In genomic region chr11:9755561-9755960, GRCh38 we compare ENCODE assay signal across 15 cellular contexts.
DNase-seq lines count a peak whose midpoint lies in the region; ATAC-seq and TF ChIP-seq lines count a peak whose summit lies in the region.
"Had no signal": no experiment of that assay in that cellular context is flagged by ENCODE, and none has a peak within 500 bp of the region (broad histone marks: within the 10 kb centered on the region; RNA-seq: fewer than 3 reads in every experiment).

No MANE protein-coding gene starts in this region.

- TF ChIP-seq EP300 in tibial nerve (IDR thresholded peaks at IDR 0.05): no peak

- TF ChIP-seq CTCF in WTC11 (IDR thresholded peaks at IDR 0.05): no peak
- TF ChIP-seq CTCF in foreskin keratinocyte (conservative IDR thresholded peaks at IDR 0.05): no peak
- no peak for TF ChIP-seq CTCF in tibial nerve (IDR thresholded peaks at IDR 0.05)
- TF ChIP-seq CTCF in type B pancreatic cell (conservative IDR thresholded peaks at IDR 0.05): no peak

- peak overlapping the region; percentile 98 for H3K27ac ChIP-seq in foreskin keratinocyte
- peak overlapping the region in 3 of 4 donors; percentile 12 to 57 (median 36) for H3K27ac ChIP-seq in tibial nerve
- H3K27ac ChIP-seq: thoracic aorta had no signal

- no peaks in the 10 kb centered on the region for H3K27me3 Mint-ChIP-seq in activated naive CD8-positive, alpha-beta T cell treated with anti-CD3 and anti-CD28 coated beads for 36 hours
- no peaks in the 10 kb centered on the region for H3K27me3 Mint-ChIP-seq in activated naive CD8-positive, alpha-beta T cell treated with anti-CD3 and anti-CD28 coated beads, Interleukin-2, amount 50 U/mL, for 24 hours
- 0 out of 2 replicates have a peak, but pooled peaks cover 3% of the 10 kb centered on the region for H3K27me3 Mint-ChIP-seq in WTC11 (ENCODE audit: low read depth)
- no peaks in the 10 kb centered on the region for H3K27me3 Mint-ChIP-seq in type B pancreatic cell
- H3K27me3 Mint-ChIP-seq: naive thymus-derived CD4-positive, alpha-beta T cell had no signal

- no peak overlapping the region for H3K4me3 Mint-ChIP-seq in activated naive CD8-positive, alpha-beta T cell treated with anti-CD3 and anti-CD28 coated beads for 36 hours
- no peak overlapping the region for H3K4me3 Mint-ChIP-seq in activated naive CD8-positive, alpha-beta T cell treated with anti-CD3 and anti-CD28 coated beads, Interleukin-2, amount 50 U/mL, for 24 hours
- H3K4me3 Mint-ChIP-seq in WTC11 (no peak overlapping the region), type B pancreatic cell (no peak overlapping the region)

- H3K27me3 ChIP-seq in foreskin keratinocyte: no peaks in the 10 kb centered on the region
- no peaks in the 10 kb centered on the region for H3K27me3 ChIP-seq in tibial nerve

- peaks cover 45% of the 10 kb centered on the region for H3K4me1 Mint-ChIP-seq in activated naive CD8-positive, alpha-beta T cell treated with anti-CD3 and anti-CD28 coated beads for 36 hours
- H3K4me1 Mint-ChIP-seq in activated naive CD8-positive, alpha-beta T cell treated with anti-CD3 and anti-CD28 coated beads, Interleukin-2, amount 50 U/mL, for 24 hours: peaks cover 59% of the 10 kb centered on the region
- H3K4me1 Mint-ChIP-seq in WTC11 (peaks cover 39% of the 10 kb centered on the region), type B pancreatic cell (ENCODE audit: unreplicated experiment) (peaks cover 33% of the 10 kb centered on the region)

- CTCF ChIA-PET in WTC11 (lab: Charles Lee): interaction anchor here (0.6 to 2.5 kb wide), 4 partner anchors 41 to 552 kb away, joined by 3 to 11 read pairs (median 4); no protein-coding TSS in a partner anchor

- DNase-seq in activated naive CD8-positive, alpha-beta T cell treated with anti-CD3 and anti-CD28 coated beads for 36 hours: no peak
- no peak for DNase-seq in activated naive CD8-positive, alpha-beta T cell treated with anti-CD3 and anti-CD28 coated beads, Interleukin-2, amount 50 U/mL, for 24 hours
- DNase-seq in WTC11 (ENCODE audit: low spot score) (no peak), foreskin keratinocyte (peak in 1 of 2 donors; percentile 17), tibial nerve (ENCODE audit: low spot score in 2 of 2) (no peak), HK-2 (ENCODE audit: unreplicated experiment) (no peak), type B pancreatic cell (ENCODE audit: extremely low spot score, unreplicated experiment) (no peak), NCI-H2029 treated with DMSO at 0.1 percent for 48 hours (lab: John Stamatoyannopoulos, UW) (no peak)
- DNase-seq: ACHN; central memory CD4-positive, alpha-beta T cell; naive thymus-derived CD4-positive, alpha-beta T cell; NCI-H526; stimulated activated CD4-positive, alpha-beta T cell treated with anti-CD3 and anti-CD28 coated beads, Interleukin-4, amount 100 ng/mL, for 24 hours; T-helper 2 cell had no signal

- H3K4me1 ChIP-seq in foreskin keratinocyte (peaks cover 60% of the 10 kb centered on the region), tibial nerve (peaks cover 0 to 53% (median 38%) of the 10 kb centered on the region in 4 donors)

- peak overlapping the region; percentile 5 for H3K27ac Mint-ChIP-seq in activated naive CD8-positive, alpha-beta T cell treated with anti-CD3 and anti-CD28 coated beads for 36 hours
- no peak overlapping the region for H3K27ac Mint-ChIP-seq in activated naive CD8-positive, alpha-beta T cell treated with anti-CD3 and anti-CD28 coated beads, Interleukin-2, amount 50 U/mL, for 24 hours
- H3K27ac Mint-ChIP-seq in WTC11 (peak overlapping the region; percentile 18; the same call in 1 of the 2 replicates), type B pancreatic cell (no peak overlapping the region)

- WGBS in tibial nerve, 2 donors: 31 to 32% methylated on average over 4 of the region's 4 CpGs

- no peaks in the 10 kb centered on the region for H3K9me3 Mint-ChIP-seq in activated naive CD8-positive, alpha-beta T cell treated with anti-CD3 and anti-CD28 coated beads for 36 hours
- H3K9me3 Mint-ChIP-seq in activated naive CD8-positive, alpha-beta T cell treated with anti-CD3 and anti-CD28 coated beads, Interleukin-2, amount 50 U/mL, for 24 hours: no peaks in the 10 kb centered on the region
- H3K9me3 Mint-ChIP-seq in WTC11: no peaks in the 10 kb centered on the region
- no peaks in the 10 kb centered on the region for H3K9me3 Mint-ChIP-seq in type B pancreatic cell
- H3K9me3 Mint-ChIP-seq: naive thymus-derived CD4-positive, alpha-beta T cell had no signal

- TF ChIP-seq POLR2A in tibial nerve (IDR thresholded peaks at IDR 0.05): no peak

- no peaks in the 10 kb centered on the region for H3K9me3 ChIP-seq in tibial nerve
- H3K9me3 ChIP-seq: thoracic aorta had no signal

- no peak overlapping the region for H3K4me3 ChIP-seq in tibial nerve
- H3K4me3 ChIP-seq: thoracic aorta had no signal

- peaks cover 0 to 18% (median 0%) of the 10 kb centered on the region in 3 donors for H3K36me3 ChIP-seq in tibial nerve

- no peak for ATAC-seq in activated naive CD8-positive, alpha-beta T cell treated with anti-CD3 and anti-CD28 coated beads, Interleukin-2, amount 50 U/mL, for 24 hours
- ATAC-seq in WTC11 (no peak), foreskin keratinocyte (no peak)
- ATAC-seq: naive thymus-derived CD4-positive, alpha-beta T cell had no signal

- POLR2A ChIA-PET in WTC11 (lab: Charles Lee): no interaction called here

- peaks cover 11% of the 10 kb centered on the region for H3K36me3 Mint-ChIP-seq in activated naive CD8-positive, alpha-beta T cell treated with anti-CD3 and anti-CD28 coated beads for 36 hours
- H3K36me3 Mint-ChIP-seq in activated naive CD8-positive, alpha-beta T cell treated with anti-CD3 and anti-CD28 coated beads, Interleukin-2, amount 50 U/mL, for 24 hours (ENCODE audit: low read depth): peaks cover 1% of the 10 kb centered on the region
- peaks cover 13% of the 10 kb centered on the region for H3K36me3 Mint-ChIP-seq in WTC11
- H3K36me3 Mint-ChIP-seq in type B pancreatic cell: peaks cover 3% of the 10 kb centered on the region

TF ChIP-seq in WTC11, 78 proteins besides CTCF, POLR2A, EP300 and RAD21 (continues in another document):
- TF ChIP-seq, protein P1, sequence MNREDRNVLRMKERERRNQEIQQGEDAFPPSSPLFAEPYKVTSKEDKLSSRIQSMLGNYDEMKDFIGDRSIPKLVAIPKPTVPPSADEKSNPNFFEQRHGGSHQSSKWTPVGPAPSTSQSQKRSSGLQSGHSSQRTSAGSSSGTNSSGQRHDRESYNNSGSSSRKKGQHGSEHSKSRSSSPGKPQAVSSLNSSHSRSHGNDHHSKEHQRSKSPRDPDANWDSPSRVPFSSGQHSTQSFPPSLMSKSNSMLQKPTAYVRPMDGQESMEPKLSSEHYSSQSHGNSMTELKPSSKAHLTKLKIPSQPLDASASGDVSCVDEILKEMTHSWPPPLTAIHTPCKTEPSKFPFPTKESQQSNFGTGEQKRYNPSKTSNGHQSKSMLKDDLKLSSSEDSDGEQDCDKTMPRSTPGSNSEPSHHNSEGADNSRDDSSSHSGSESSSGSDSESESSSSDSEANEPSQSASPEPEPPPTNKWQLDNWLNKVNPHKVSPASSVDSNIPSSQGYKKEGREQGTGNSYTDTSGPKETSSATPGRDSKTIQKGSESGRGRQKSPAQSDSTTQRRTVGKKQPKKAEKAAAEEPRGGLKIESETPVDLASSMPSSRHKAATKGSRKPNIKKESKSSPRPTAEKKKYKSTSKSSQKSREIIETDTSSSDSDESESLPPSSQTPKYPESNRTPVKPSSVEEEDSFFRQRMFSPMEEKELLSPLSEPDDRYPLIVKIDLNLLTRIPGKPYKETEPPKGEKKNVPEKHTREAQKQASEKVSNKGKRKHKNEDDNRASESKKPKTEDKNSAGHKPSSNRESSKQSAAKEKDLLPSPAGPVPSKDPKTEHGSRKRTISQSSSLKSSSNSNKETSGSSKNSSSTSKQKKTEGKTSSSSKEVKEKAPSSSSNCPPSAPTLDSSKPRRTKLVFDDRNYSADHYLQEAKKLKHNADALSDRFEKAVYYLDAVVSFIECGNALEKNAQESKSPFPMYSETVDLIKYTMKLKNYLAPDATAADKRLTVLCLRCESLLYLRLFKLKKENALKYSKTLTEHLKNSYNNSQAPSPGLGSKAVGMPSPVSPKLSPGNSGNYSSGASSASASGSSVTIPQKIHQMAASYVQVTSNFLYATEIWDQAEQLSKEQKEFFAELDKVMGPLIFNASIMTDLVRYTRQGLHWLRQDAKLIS (CRISPR knock-in tag; IDR thresholded peaks at IDR 0.05; ENCODE audit: borderline replicate concordance): no peak
- TF ChIP-seq RELA (CRISPR knock-in tag; IDR thresholded peaks at IDR 0.05; ENCODE audit: borderline replicate concordance) (no peak), ZNF219 (CRISPR knock-in tag; IDR thresholded peaks at IDR 0.05; ENCODE audit: borderline replicate concordance) (no peak), IRF2 (CRISPR knock-in tag; IDR thresholded peaks at IDR 0.05; ENCODE audit: borderline replicate concordance, low read depth) (no peak), SOX15 (CRISPR knock-in tag; IDR thresholded peaks at IDR 0.05) (no peak), MLX (CRISPR knock-in tag; IDR thresholded peaks at IDR 0.05) (no peak), KAT7 (CRISPR knock-in tag; IDR thresholded peaks at IDR 0.05; ENCODE audit: borderline replicate concordance) (no peak), PREB (CRISPR knock-in tag; IDR thresholded peaks at IDR 0.05; ENCODE audit: borderline replicate concordance) (no peak)
- TF ChIP-seq, protein P2, sequence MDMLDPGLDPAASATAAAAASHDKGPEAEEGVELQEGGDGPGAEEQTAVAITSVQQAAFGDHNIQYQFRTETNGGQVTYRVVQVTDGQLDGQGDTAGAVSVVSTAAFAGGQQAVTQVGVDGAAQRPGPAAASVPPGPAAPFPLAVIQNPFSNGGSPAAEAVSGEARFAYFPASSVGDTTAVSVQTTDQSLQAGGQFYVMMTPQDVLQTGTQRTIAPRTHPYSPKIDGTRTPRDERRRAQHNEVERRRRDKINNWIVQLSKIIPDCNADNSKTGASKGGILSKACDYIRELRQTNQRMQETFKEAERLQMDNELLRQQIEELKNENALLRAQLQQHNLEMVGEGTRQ (CRISPR knock-in tag; IDR thresholded peaks at IDR 0.05): no peak

Comparison
In these comparisons a context has a peak if more than half of its experiments do, and no peak if none do; other contexts are left out.
1. H3K27ac Mint-ChIP-seq: peak in activated naive CD8-positive, alpha-beta T cell treated with anti-CD3 and anti-CD28 coated beads for 36 hours (single experiment) and WTC11 (single experiment); none in activated naive CD8-positive, alpha-beta T cell treated with anti-CD3 and anti-CD28 coated beads, Interleukin-2, amount 50 U/mL, for 24 hours (single experiment) and type B pancreatic cell (single experiment).